In the genomic region with DNA sequence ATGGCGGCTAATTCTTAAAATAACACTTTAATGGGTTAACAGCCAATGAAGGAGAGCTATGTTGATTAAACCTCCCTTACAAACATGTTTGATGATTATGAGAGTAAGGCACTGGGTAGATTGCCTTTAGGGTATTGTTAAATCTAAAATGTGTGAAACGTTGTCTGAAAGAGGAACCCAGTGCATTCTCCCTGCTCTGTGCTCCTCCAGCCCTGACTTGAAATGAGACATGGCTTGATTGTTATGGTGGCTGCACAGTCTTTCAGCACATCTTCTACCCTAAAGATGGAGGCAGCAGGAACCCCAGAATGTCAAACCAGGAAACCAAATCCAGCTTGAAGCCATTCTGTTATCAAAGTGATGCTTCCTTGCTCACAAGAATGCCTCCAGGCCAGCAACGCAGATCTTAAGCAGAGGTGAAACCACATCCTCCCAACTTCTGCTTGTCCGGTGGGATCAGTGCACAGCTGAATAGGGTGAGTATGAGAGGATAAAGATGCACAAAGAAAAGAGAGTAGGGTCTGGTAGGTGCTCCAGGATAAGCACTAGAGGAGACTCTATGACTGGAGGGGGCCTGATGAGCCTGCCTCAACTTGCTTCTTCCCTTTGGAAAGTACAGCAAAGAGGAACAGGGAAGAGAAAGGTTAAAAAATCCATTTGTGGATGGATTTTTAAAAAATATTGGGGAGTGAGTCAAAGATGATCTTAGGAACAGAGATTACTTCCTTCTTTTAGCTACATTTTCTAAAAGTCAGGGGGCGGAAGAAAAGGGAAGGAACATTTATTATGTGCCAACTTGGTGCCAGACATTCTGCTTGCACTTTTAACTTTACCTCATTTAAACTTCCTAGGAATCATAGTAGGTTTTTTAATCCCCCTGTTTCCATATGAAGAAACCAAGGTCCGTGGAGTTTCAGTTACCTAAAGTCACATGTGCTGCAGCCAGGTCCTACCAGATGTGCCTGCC, we compare ENCODE assay signal across 1 cellular context.
TF ChIP-seq lines count a peak whose summit lies in the region.

No MANE protein-coding gene starts in this region.

TF ChIP-seq in GM23338, 12 proteins besides CTCF, POLR2A, EP300 and RAD21 (continued from another document):
- TF ChIP-seq, protein P1, sequence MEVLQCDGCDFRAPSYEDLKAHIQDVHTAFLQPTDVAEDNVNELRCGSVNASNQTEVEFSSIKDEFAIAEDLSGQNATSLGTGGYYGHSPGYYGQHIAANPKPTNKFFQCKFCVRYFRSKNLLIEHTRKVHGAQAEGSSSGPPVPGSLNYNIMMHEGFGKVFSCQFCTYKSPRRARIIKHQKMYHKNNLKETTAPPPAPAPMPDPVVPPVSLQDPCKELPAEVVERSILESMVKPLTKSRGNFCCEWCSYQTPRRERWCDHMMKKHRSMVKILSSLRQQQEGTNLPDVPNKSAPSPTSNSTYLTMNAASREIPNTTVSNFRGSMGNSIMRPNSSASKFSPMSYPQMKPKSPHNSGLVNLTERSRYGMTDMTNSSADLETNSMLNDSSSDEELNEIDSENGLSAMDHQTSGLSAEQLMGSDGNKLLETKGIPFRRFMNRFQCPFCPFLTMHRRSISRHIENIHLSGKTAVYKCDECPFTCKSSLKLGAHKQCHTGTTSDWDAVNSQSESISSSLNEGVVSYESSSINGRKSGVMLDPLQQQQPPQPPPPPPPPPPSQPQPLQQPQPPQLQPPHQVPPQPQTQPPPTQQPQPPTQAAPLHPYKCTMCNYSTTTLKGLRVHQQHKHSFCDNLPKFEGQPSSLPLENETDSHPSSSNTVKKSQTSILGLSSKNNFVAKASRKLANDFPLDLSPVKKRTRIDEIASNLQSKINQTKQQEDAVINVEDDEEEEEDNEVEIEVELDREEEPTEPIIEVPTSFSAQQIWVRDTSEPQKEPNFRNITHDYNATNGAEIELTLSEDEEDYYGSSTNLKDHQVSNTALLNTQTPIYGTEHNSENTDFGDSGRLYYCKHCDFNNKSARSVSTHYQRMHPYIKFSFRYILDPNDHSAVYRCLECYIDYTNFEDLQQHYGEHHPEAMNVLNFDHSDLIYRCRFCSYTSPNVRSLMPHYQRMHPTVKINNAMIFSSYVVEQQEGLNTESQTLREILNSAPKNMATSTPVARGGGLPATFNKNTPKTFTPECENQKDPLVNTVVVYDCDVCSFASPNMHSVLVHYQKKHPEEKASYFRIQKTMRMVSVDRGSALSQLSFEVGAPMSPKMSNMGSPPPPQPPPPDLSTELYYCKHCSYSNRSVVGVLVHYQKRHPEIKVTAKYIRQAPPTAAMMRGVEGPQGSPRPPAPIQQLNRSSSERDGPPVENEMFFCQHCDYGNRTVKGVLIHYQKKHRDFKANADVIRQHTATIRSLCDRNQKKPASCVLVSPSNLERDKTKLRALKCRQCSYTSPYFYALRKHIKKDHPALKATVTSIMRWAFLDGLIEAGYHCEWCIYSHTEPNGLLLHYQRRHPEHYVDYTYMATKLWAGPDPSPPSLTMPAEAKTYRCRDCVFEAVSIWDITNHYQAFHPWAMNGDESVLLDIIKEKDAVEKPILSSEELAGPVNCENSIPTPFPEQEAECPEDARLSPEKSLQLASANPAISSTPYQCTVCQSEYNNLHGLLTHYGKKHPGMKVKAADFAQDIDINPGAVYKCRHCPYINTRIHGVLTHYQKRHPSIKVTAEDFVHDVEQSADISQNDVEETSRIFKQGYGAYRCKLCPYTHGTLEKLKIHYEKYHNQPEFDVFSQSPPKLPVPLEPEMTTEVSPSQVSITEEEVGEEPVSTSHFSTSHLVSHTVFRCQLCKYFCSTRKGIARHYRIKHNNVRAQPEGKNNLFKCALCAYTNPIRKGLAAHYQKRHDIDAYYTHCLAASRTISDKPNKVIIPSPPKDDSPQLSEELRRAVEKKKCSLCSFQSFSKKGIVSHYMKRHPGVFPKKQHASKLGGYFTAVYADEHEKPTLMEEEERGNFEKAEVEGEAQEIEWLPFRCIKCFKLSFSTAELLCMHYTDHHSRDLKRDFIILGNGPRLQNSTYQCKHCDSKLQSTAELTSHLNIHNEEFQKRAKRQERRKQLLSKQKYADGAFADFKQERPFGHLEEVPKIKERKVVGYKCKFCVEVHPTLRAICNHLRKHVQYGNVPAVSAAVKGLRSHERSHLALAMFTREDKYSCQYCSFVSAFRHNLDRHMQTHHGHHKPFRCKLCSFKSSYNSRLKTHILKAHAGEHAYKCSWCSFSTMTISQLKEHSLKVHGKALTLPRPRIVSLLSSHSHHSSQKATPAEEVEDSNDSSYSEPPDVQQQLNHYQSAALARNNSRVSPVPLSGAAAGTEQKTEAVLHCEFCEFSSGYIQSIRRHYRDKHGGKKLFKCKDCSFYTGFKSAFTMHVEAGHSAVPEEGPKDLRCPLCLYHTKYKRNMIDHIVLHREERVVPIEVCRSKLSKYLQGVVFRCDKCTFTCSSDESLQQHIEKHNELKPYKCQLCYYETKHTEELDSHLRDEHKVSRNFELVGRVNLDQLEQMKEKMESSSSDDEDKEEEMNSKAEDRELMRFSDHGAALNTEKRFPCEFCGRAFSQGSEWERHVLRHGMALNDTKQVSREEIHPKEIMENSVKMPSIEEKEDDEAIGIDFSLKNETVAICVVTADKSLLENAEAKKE (CRISPR knock-in tag; IDR thresholded peaks at IDR 0.05) = no peak
- TF ChIP-seq, protein P2, sequence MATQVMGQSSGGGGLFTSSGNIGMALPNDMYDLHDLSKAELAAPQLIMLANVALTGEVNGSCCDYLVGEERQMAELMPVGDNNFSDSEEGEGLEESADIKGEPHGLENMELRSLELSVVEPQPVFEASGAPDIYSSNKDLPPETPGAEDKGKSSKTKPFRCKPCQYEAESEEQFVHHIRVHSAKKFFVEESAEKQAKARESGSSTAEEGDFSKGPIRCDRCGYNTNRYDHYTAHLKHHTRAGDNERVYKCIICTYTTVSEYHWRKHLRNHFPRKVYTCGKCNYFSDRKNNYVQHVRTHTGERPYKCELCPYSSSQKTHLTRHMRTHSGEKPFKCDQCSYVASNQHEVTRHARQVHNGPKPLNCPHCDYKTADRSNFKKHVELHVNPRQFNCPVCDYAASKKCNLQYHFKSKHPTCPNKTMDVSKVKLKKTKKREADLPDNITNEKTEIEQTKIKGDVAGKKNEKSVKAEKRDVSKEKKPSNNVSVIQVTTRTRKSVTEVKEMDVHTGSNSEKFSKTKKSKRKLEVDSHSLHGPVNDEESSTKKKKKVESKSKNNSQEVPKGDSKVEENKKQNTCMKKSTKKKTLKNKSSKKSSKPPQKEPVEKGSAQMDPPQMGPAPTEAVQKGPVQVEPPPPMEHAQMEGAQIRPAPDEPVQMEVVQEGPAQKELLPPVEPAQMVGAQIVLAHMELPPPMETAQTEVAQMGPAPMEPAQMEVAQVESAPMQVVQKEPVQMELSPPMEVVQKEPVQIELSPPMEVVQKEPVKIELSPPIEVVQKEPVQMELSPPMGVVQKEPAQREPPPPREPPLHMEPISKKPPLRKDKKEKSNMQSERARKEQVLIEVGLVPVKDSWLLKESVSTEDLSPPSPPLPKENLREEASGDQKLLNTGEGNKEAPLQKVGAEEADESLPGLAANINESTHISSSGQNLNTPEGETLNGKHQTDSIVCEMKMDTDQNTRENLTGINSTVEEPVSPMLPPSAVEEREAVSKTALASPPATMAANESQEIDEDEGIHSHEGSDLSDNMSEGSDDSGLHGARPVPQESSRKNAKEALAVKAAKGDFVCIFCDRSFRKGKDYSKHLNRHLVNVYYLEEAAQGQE (IDR thresholded peaks at IDR 0.05; ENCODE audit: unreplicated experiment) = no peak
